Comparison of ENCODE assay signal across 22 cellular contexts in the genomic region with DNA sequence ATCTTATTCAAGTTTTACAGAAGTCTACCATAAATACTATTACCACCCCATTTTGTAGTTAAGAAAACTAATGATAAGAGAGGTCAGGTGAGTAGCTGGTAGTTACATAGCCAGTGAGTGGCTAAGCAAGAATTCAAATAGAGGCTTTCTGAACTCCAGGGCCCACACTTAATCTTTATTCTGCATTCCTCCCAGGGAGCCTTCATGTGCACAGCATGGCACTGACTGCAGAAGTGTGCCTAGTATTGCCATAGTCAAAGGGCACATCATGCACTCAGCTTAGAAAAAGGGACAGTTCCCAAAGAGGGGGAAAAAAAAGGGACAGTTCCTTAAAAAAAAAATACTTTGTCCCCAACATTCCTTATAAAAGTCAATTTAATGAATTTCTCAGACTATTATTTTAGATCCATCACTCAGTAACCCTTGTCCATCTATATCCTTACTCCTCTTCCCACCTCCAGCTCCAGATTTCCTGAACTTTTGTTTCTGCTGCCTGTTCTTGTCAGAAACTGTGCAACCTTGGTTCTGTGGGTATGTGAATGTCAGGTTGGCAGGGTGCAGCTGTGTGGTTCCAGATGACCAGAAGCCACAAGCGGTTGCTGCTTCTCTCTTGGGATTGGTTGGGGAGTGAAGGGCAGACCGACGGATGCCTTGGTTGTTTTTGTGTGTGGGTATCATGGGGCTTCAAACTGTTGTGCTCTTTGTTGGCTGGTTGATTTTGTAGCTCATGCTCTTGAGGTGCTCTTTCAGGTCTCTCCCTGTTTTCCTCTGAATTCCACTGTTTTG. TPM values are rescaled to one million over a fixed set of nuclear protein-coding genes. Genes with fewer than 3 reads are reported as not detected.
DNase-seq lines count a peak whose midpoint lies in the region; ATAC-seq, FAIRE-seq and TF ChIP-seq lines count a peak whose summit lies in the region.
"Had no signal": no experiment of that assay in that cellular context is flagged by ENCODE, and none has a peak within 500 bp of the region (broad histone marks: within the 10 kb centered on the region; RNA-seq: fewer than 3 reads in every experiment).

No MANE protein-coding gene starts in this region.

- H3F3A ChIP-seq in GM23338 (replicated peaks; ENCODE audit: low read depth): no peaks in the 10 kb centered on the region

- no peak overlapping the region for H3K4me3 Mint-ChIP-seq in Caco-2 (ENCODE audit: unreplicated experiment)
- H3K4me3 Mint-ChIP-seq in GM23338: no peak overlapping the region
- H3K4me3 Mint-ChIP-seq in immature natural killer cell: peak overlapping the region; percentile 8 to 69 (median 56)
- H3K4me3 Mint-ChIP-seq: effector memory CD8-positive, alpha-beta T cell had no signal

- H2AFZ ChIP-seq in GM23338: no peak overlapping the region

- H3K4me3 ChIP-seq in Caco-2 (ENCODE audit: low read depth, low read length): no peak overlapping the region
- H3K4me3 ChIP-seq in GM23338: no peak overlapping the region
- H3K4me3 ChIP-seq in pancreas: no peak overlapping the region
- H3K4me3 ChIP-seq: lower lobe of right lung, uterus had no signal

- peak overlapping the region; percentile 50 for H3K27ac Mint-ChIP-seq in Caco-2 (ENCODE audit: unreplicated experiment)
- no peak overlapping the region for H3K27ac Mint-ChIP-seq in GM23338
- peak overlapping the region in 3 of 6 donors; percentile 22 to 59 (median 50) for H3K27ac Mint-ChIP-seq in immature natural killer cell
- H3K27ac Mint-ChIP-seq: effector memory CD8-positive, alpha-beta T cell had no signal

- H3K4me1 ChIP-seq in Caco-2 (peaks cover 29% of the 10 kb centered on the region), GM23338 (ENCODE audit: insufficient read depth) (peaks cover 4% of the 10 kb centered on the region; the same call in 1 of the 2 replicates), pancreas (no peaks in the 10 kb centered on the region)
- H3K4me1 ChIP-seq: uterus had no signal

- H3K36me3 Mint-ChIP-seq in Caco-2 (ENCODE audit: insufficient read depth, unreplicated experiment) (peaks cover 22% of the 10 kb centered on the region), GM23338 (ENCODE audit: low read depth) (no peaks in the 10 kb centered on the region), immature natural killer cell (peaks cover 0 to 3% (median 0%) of the 10 kb centered on the region in 3 donors)

- H3K9me3 Mint-ChIP-seq in Caco-2 (ENCODE audit: unreplicated experiment) (no peaks in the 10 kb centered on the region), GM23338 (no peaks in the 10 kb centered on the region), immature natural killer cell (no peaks in the 10 kb centered on the region)
- H3K9me3 Mint-ChIP-seq: effector memory CD8-positive, alpha-beta T cell had no signal

- no peak overlapping the region for H3K27ac ChIP-seq in GM23338 (ENCODE audit: low read depth)
- no peak overlapping the region for H3K27ac ChIP-seq in pancreas
- H3K27ac ChIP-seq: HL-60, lower lobe of right lung, uterus had no signal

- CTCF ChIA-PET in Caco-2 (lab: Charles Lee): interaction anchor here (1.9 kb wide), 1 partner anchor 9 kb away, joined by 9 read pairs; the partner anchor contains the start of gene MAPKBP1

- peaks cover 21% of the 10 kb centered on the region for H3K4me1 Mint-ChIP-seq in Caco-2 (ENCODE audit: low read depth, unreplicated experiment)
- H3K4me1 Mint-ChIP-seq in GM23338: peaks cover 32% of the 10 kb centered on the region
- H3K4me1 Mint-ChIP-seq in immature natural killer cell: peaks cover 42 to 59% of the 10 kb centered on the region in 2 donors

- FAIRE-seq in pancreas (lab: Jason Lieb, UNC): no peak

- intact Hi-C loops in Caco-2 (cut with micrococcal nuclease; ENCODE audit: unreplicated experiment) (no loop called here), pancreas (cut with DNase I) (no loop called here)

- H3K4me2 ChIP-seq in GM23338: no peak overlapping the region

- ATAC-seq in GM23338 (peak; percentile 68), HG03159 (IDR thresholded peaks at IDR 0.05; ENCODE audit: unreplicated experiment) (no peak), HG02852 (IDR thresholded peaks at IDR 0.05; ENCODE audit: unreplicated experiment) (no peak), pancreas (no peak)
- ATAC-seq: effector memory CD8-positive, alpha-beta T cell; lower lobe of right lung had no signal

- no peaks in the 10 kb centered on the region for H3K9me2 ChIP-seq in GM23338 (ENCODE audit: insufficient read depth)

- DNase-seq in Caco-2 (no peak), GM23338 (ENCODE audit: low spot score) (no peak), MV-4-11 (lab: John Stamatoyannopoulos, UW) (peak; percentile 53), immature natural killer cell (peak in 2 of 3 donors; percentile 12 to 24), NCI-H146 treated with DMSO at 0.1 percent for 48 hours (lab: John Stamatoyannopoulos, UW; ENCODE audit: unreplicated experiment) (no peak), pancreas (no peak)
- DNase-seq: activated CD4-positive, alpha-beta T cell treated with anti-CD3 and anti-CD28 coated beads for 1 hour; activated gamma-delta T cell; aorta; effector memory CD8-positive, alpha-beta T cell; head of caudate nucleus; lower lobe of right lung; NCI-H1105; NCI-H2107; NCI-H526; SIG-M5; stimulated activated CD4-positive, alpha-beta T cell treated with anti-CD3 and anti-CD28 coated beads, Interleukin-1b, Interleukin-23, amount 100 ng/mL, for 48 hours; T-helper 9 cell; uterus had no signal

- no peaks in the 10 kb centered on the region for H4K20me1 ChIP-seq in GM23338 (replicated peaks; ENCODE audit: insufficient read depth)

- H3K27me3 ChIP-seq in Caco-2 (replicated peaks; ENCODE audit: control insufficient read depth, insufficient read depth, low read length): no peaks in the 10 kb centered on the region
- no peaks in the 10 kb centered on the region for H3K27me3 ChIP-seq in GM23338 (ENCODE audit: insufficient read depth)
- H3K27me3 ChIP-seq in pancreas: no peaks in the 10 kb centered on the region
- H3K27me3 ChIP-seq: uterus had no signal

- POLR2A ChIA-PET in Caco-2 (lab: Charles Lee): no interaction called here

- H3K9me3 ChIP-seq in Caco-2 (no peaks in the 10 kb centered on the region), pancreas (no peaks in the 10 kb centered on the region)
- H3K9me3 ChIP-seq: lower lobe of right lung, uterus had no signal

- WGBS in pancreas, 2 donors: 81 to 82% methylated on average over 3 of the region's 3 CpGs

- peaks cover 22% of the 10 kb centered on the region; the same call in 1 of the 2 replicates for H3K79me2 ChIP-seq in GM23338 (replicated peaks; ENCODE audit: insufficient read depth)

- no peaks in the 10 kb centered on the region for H3K27me3 Mint-ChIP-seq in Caco-2 (ENCODE audit: insufficient read depth, unreplicated experiment)
- peaks cover 2% of the 10 kb centered on the region for H3K27me3 Mint-ChIP-seq in GM23338 (ENCODE audit: insufficient read depth, low read depth, poor library complexity)
- peaks cover 0 to 5% (median 0%) of the 10 kb centered on the region in 3 donors for H3K27me3 Mint-ChIP-seq in immature natural killer cell (ENCODE audit: low read depth in 3 of 3)
- H3K27me3 Mint-ChIP-seq: effector memory CD8-positive, alpha-beta T cell had no signal

- no TSS peak for BruUV-seq in Caco-2 (replicated peaks; lab: Mats Ljungman, UMichigan)

- TF ChIP-seq CTCF in Caco-2 (IDR thresholded peaks at IDR 0.05; ENCODE audit: insufficient read depth in 1 of 2, low read depth in 1 of 2, low read length in 1 of 2, severe bottlenecking in 1 of 2, unreplicated experiment in 1 of 2) (no peak), GM23338 (conservative IDR thresholded peaks at IDR 0.05; ENCODE audit: low read depth in 2 of 2) (no peak), pancreas (IDR thresholded peaks at IDR 0.05) (no peak)

- H3K36me3 ChIP-seq in Caco-2 (ENCODE audit: control insufficient read depth, insufficient read depth, low read length) (no peaks in the 10 kb centered on the region), GM23338 (ENCODE audit: insufficient read depth) (no peaks in the 10 kb centered on the region), pancreas (no peaks in the 10 kb centered on the region)
- H3K36me3 ChIP-seq: lower lobe of right lung, uterus had no signal

TF ChIP-seq in GM23338, 12 proteins besides CTCF, POLR2A, EP300 and RAD21 (continues in another document):
- TF ChIP-seq NANOG (IDR thresholded peaks at IDR 0.05; ENCODE audit: borderline replicate concordance) (no peak), CREB1 (CRISPR knock-in tag; IDR thresholded peaks at IDR 0.05; ENCODE audit: low read depth) (no peak)

RNA-seq across cellular contexts. Expression of gene MAPKBP1, which starts 8.4 kb away (rescaled TPM):
- total RNA-seq in Caco-2 (2022) (16.2 and 23.0 TPM in 2 replicates), pancreas (10 to 100 TPM in 1 of 6 donors, 1 to 10 TPM in 5; 5.3 to 12.0 (median 7.2) TPM)
- total RNA-seq in GM23338 (2014; rRNA removed; shearing (Covaris generic)): 8.9 and 10.2 TPM in 2 replicates
- polyA plus RNA-seq in GM23338 (2016; fragmentation: Nextera tagmentation; extraction: Ambion mirVana) (1.9 and 2.7 TPM in 2 replicates), immature natural killer cell (1 to 10 TPM; 1.8 to 7.2 (median 3.6) TPM), pancreas (10 to 100 TPM in 1 of 2 donors, 1 to 10 TPM in 1; 9.3 to 19.2 TPM)

RNA-seq across cellular contexts. Expression of gene JMJD7, which starts 45.2 kb away (rescaled TPM):
- total RNA-seq in Caco-2 (2022): 10.9 and 12.2 TPM in 2 replicates
- 8.5 and 13.8 TPM in 2 replicates for total RNA-seq in GM23338 (2014; rRNA removed; shearing (Covaris generic))
- polyA plus RNA-seq in GM23338 (2016; fragmentation: Nextera tagmentation; extraction: Ambion mirVana): 8.2 and 9.2 TPM in 2 replicates
- 10 to 100 TPM; 20.6 to 57.4 (median 23.6) TPM for polyA plus RNA-seq in immature natural killer cell
- total RNA-seq in pancreas: 10 to 100 TPM in 3 of 6 donors, 1 to 10 TPM in 3; 6.5 to 12.5 (median 9.9) TPM
- polyA plus RNA-seq in pancreas: 10 to 100 TPM; 11.2 to 16.8 TPM

RNA-seq across cellular contexts. Expression of gene PLA2G4B, which starts 56.0 kb away (rescaled TPM):
- total RNA-seq in Caco-2 (2022) (5.8 and 6.0 TPM in 2 replicates), pancreas (1 to 10 TPM; 3.5 to 8.5 (median 5.3) TPM)
- total RNA-seq in GM23338 (2014; rRNA removed; shearing (Covaris generic)): 3.4 and 4.4 TPM in 2 replicates
- polyA plus RNA-seq in GM23338 (2016; fragmentation: Nextera tagmentation; extraction: Ambion mirVana) (9.5 and 9.6 TPM in 2 replicates), immature natural killer cell (1 to 10 TPM in 2 of 3 donors, not detected in 1; 1.1 to 2.7 TPM), pancreas (10 to 100 TPM; 46.1 to 56.8 TPM)

Comparison
In these comparisons a context has a peak if more than half of its experiments do, and no peak if none do; other contexts are left out.
1. DNase-seq: peak in MV-4-11 (single experiment) and immature natural killer cell (2 of 3); none in Caco-2 (0 of 2), GM23338 (single experiment), NCI-H146 treated with DMSO at 0.1 percent for 48 hours (single experiment) and pancreas (0 of 6).
2. H3K4me3 Mint-ChIP-seq: peak in immature natural killer cell (5 of 5); none in Caco-2 (single experiment) and GM23338 (single experiment).